ENCODE assay signal across 8 cellular contexts in genomic region chr7:43905954-43906326, GRCh38. TPM values are rescaled to one million over a fixed set of nuclear protein-coding genes. Genes with fewer than 3 reads are reported as not detected.
DNase-seq lines count a peak whose midpoint lies in the region; ATAC-seq and TF ChIP-seq lines count a peak whose summit lies in the region.

No MANE protein-coding gene starts in this region.

- ATAC-seq in GM21619 (IDR thresholded peaks at IDR 0.05; ENCODE audit: unreplicated experiment) (peak; percentile 32), left lobe of liver (peak; percentile 22)

- TF ChIP-seq CTCF in coronary artery (IDR thresholded peaks at IDR 0.05): no peak

- H3K4me3 ChIP-seq in coronary artery: peak overlapping the region; percentile 96

- in situ Hi-C loops in KBM-7 (cut with MboI; ENCODE audit: low pct_unique_long_range_greater_than_20kb, low sequenced_read_pairs): no loop called here

- DNase-seq in ELR (ENCODE audit: low read depth) (peak; percentile 56), KBM-7 (peak; percentile 26), coronary artery (ENCODE audit: low spot score) (no peak), left lobe of liver (ENCODE audit: low spot score) (peak; percentile 48), NCI-H187 (lab: John Stamatoyannopoulos, UW) (no peak)
- peak; percentile 39 for DNase-seq in activated CD4-positive, CD25-positive, alpha-beta regulatory T cell treated with anti-CD3 and anti-CD28 coated beads, Interleukin-2, amount 50 U/mL, for 72 hours
- DNase-seq in stimulated activated CD8-positive, alpha-beta memory T cell treated with anti-CD3 and anti-CD28 coated beads, Interleukin-4, amount 100 ng/mL, for 48 hours: peak; percentile 52

- peak overlapping the region; percentile 92 to 95 for H3K27ac ChIP-seq in coronary artery

RNA-seq across cellular contexts. Expression of gene URGCP, which starts 0.5 kb away (rescaled TPM):
- 18.0 TPM for total RNA-seq in left lobe of liver

RNA-seq across cellular contexts. Expression of gene UBE2D4, which starts 20.3 kb away (rescaled TPM):
- total RNA-seq in left lobe of liver: 17.7 TPM

RNA-seq across cellular contexts. Expression of gene MRPS24, which starts 36.6 kb away (rescaled TPM):
- total RNA-seq in left lobe of liver: 70.8 TPM

Comparison
In these comparisons a context has a peak if more than half of its experiments do, and no peak if none do; other contexts are left out.
1. DNase-seq: peak in ELR (single experiment), KBM-7 (single experiment), activated CD4-positive, CD25-positive, alpha-beta regulatory T cell treated with anti-CD3 and anti-CD28 coated beads, Interleukin-2, amount 50 U/mL, for 72 hours (single experiment), left lobe of liver (single experiment) and stimulated activated CD8-positive, alpha-beta memory T cell treated with anti-CD3 and anti-CD28 coated beads, Interleukin-4, amount 100 ng/mL, for 48 hours (single experiment); none in coronary artery (single experiment) and NCI-H187 (0 of 2).